38 cellular contexts compared by ENCODE assay signal in the genomic region with DNA sequence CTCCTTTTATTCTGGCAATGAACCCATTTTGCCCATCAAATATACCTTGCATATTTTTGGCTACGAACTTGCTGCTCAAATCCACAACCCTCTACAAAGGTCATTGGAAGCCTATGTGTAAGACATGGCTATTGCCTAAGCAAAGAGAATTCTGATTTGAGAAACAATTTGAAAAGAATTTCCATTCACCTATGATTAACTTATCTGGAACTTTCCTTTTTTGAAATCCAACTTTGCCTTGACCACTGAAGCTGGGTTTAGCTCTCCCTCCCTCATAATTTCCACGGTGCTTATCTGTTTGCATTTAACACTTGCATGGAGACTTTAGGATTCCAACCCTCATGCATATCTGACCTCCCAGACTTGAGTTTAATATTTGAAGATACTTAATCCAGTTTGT.
"Had no signal": no experiment of that assay in that cellular context is flagged by ENCODE, and none has a peak within 500 bp of the region (broad histone marks: within the 10 kb centered on the region; RNA-seq: fewer than 3 reads in every experiment).

No MANE protein-coding gene starts in this region.

- H3K27ac ChIP-seq: adrenal gland, ascending aorta, body of pancreas, brain microvascular endothelial cell, breast epithelium, cardiac muscle cell had no signal

- H3K4me1 ChIP-seq: adrenal gland, body of pancreas, breast epithelium had no signal

- H3K36me3 ChIP-seq: adrenal gland, ascending aorta, brain microvascular endothelial cell, breast epithelium, cardiac muscle cell had no signal

- H3K4me3 Mint-ChIP-seq: activated naive CD4-positive, alpha-beta T cell treated with anti-CD3 and anti-CD28 coated beads for 36 hours; activated naive CD4-positive, alpha-beta T cell treated with anti-CD3 and anti-CD28 coated beads, Interleukin-2, amount 10 ng/mL, durations not matched to agents 7 days and 5 days; activated naive CD4-positive, alpha-beta T cell treated with anti-CD3 and anti-CD28 coated beads, Interleukin-2, amount 50 U/mL, for 24 hours; activated naive CD8-positive, alpha-beta T cell; activated naive CD8-positive, alpha-beta T cell treated with anti-CD3 and anti-CD28 coated beads for 36 hours; activated naive CD8-positive, alpha-beta T cell treated with anti-CD3 and anti-CD28 coated beads, Interleukin-2, amount 10 ng/mL, durations not matched to agents 7 days and 5 days; activated naive CD8-positive, alpha-beta T cell treated with anti-CD3 and anti-CD28 coated beads, Interleukin-2, amount 50 U/mL, for 24 hours; activated T-cell treated with anti-CD3 and anti-CD28 coated beads, Interleukin-2, amount 50 U/mL, for 24 hours; activated T-cell treated with anti-CD3 and anti-CD28 coated beads, Interleukin-2, amount 50 U/mL, for 4 hours; activated T-cell treated with anti-CD3 and anti-CD28 coated beads, Interleukin-2, amount 50 U/mL, for 72 hours; activated T-helper 1 cell treated with anti-CD3 and anti-CD28 coated beads, Interleukin-12 subunit alpha, Interleukin-12 subunit beta, Interleukin-2, Interleukin-4 antibody, amounts not matched to agents 30 ng/mL and 10 ng/mL and 1 ng/mL, durations not matched to agents 14 hours and 24 hours and 36 hours; activated T-helper 17 cell treated with anti-CD3 and anti-CD28 coated beads, Interleukin-2, amount 50 U/mL, for 72 hours; brain; central memory CD8-positive, alpha-beta T cell had no signal

- H3K9me3 Mint-ChIP-seq: activated naive CD4-positive, alpha-beta T cell treated with anti-CD3 and anti-CD28 coated beads, Interleukin-2, amount 10 ng/mL, durations not matched to agents 7 days and 5 days; activated naive CD4-positive, alpha-beta T cell treated with anti-CD3 and anti-CD28 coated beads, Interleukin-2, amount 50 U/mL, for 24 hours; activated naive CD8-positive, alpha-beta T cell treated with anti-CD3 and anti-CD28 coated beads for 36 hours; activated T-cell treated with anti-CD3 and anti-CD28 coated beads, Interleukin-2, amount 50 U/mL, for 24 hours; activated T-helper 1 cell treated with anti-CD3 and anti-CD28 coated beads, Interleukin-12 subunit alpha, Interleukin-12 subunit beta, Interleukin-2, Interleukin-4 antibody, amounts not matched to agents 30 ng/mL and 10 ng/mL and 1 ng/mL, durations not matched to agents 14 hours and 24 hours and 36 hours; activated T-helper 17 cell treated with anti-CD3 and anti-CD28 coated beads, Interleukin-2, amount 50 U/mL, for 72 hours; activated T-helper 2 cell treated with anti-CD3 and anti-CD28 coated beads, Interferon-gamma antibody, Interleukin-2, Interleukin-4, amounts not matched to agents 10 μg/mL and 5 μg/mL and 100 μg/mL, durations not matched to agents 14 hours and 24 hours and 36 hours had no signal

- H3K4me1 Mint-ChIP-seq: activated naive CD4-positive, alpha-beta T cell treated with anti-CD3 and anti-CD28 coated beads, Interleukin-2, amount 10 ng/mL, durations not matched to agents 7 days and 5 days; activated naive CD4-positive, alpha-beta T cell treated with anti-CD3 and anti-CD28 coated beads, Interleukin-2, amount 50 U/mL, for 24 hours; activated naive CD8-positive, alpha-beta T cell treated with anti-CD3 and anti-CD28 coated beads, Interleukin-2, amount 10 ng/mL, durations not matched to agents 7 days and 5 days; activated naive CD8-positive, alpha-beta T cell treated with anti-CD3 and anti-CD28 coated beads, Interleukin-2, amount 50 U/mL, for 24 hours; activated T-helper 17 cell treated with anti-CD3 and anti-CD28 coated beads, Interleukin-2, amount 50 U/mL, for 72 hours; central memory CD8-positive, alpha-beta T cell had no signal

- H3K9me3 ChIP-seq: adrenal gland, ascending aorta, body of pancreas, breast epithelium had no signal

- H3K27ac Mint-ChIP-seq: activated naive CD4-positive, alpha-beta T cell treated with anti-CD3 and anti-CD28 coated beads for 36 hours; activated naive CD4-positive, alpha-beta T cell treated with anti-CD3 and anti-CD28 coated beads, Interleukin-2, amount 10 ng/mL, durations not matched to agents 7 days and 5 days; activated naive CD4-positive, alpha-beta T cell treated with anti-CD3 and anti-CD28 coated beads, Interleukin-2, amount 50 U/mL, for 24 hours; activated naive CD4-positive, alpha-beta T cell treated with anti-CD3 and anti-CD28 coated beads, Interleukin-2, amount 50 U/mL, for 72 hours; activated naive CD8-positive, alpha-beta T cell; activated naive CD8-positive, alpha-beta T cell treated with anti-CD3 and anti-CD28 coated beads for 36 hours; activated naive CD8-positive, alpha-beta T cell treated with anti-CD3 and anti-CD28 coated beads, Interleukin-2, amount 10 ng/mL, durations not matched to agents 7 days and 5 days; activated naive CD8-positive, alpha-beta T cell treated with anti-CD3 and anti-CD28 coated beads, Interleukin-2, amount 50 U/mL, for 24 hours; activated T-cell treated with anti-CD3 and anti-CD28 coated beads, Interleukin-2, amount 50 U/mL, for 24 hours; activated T-cell treated with anti-CD3 and anti-CD28 coated beads, Interleukin-2, amount 50 U/mL, for 72 hours; activated T-helper 1 cell treated with anti-CD3 and anti-CD28 coated beads, Interleukin-12 subunit alpha, Interleukin-12 subunit beta, Interleukin-2, Interleukin-4 antibody, amounts not matched to agents 30 ng/mL and 10 ng/mL and 1 ng/mL, durations not matched to agents 14 hours and 24 hours and 36 hours; activated T-helper 17 cell treated with anti-CD3 and anti-CD28 coated beads, Interleukin-2, amount 50 U/mL, for 72 hours; activated T-helper 2 cell treated with anti-CD3 and anti-CD28 coated beads, Interferon-gamma antibody, Interleukin-2, Interleukin-4, amounts not matched to agents 10 μg/mL and 5 μg/mL and 100 μg/mL, durations not matched to agents 14 hours and 24 hours and 36 hours; brain had no signal

- H3K27me3 ChIP-seq: adrenal gland, ascending aorta, body of pancreas, brain microvascular endothelial cell, breast epithelium, cardiac muscle cell had no signal

- H3K36me3 Mint-ChIP-seq: activated naive CD4-positive, alpha-beta T cell treated with anti-CD3 and anti-CD28 coated beads, Interleukin-2, amount 10 ng/mL, durations not matched to agents 7 days and 5 days; activated naive CD4-positive, alpha-beta T cell treated with anti-CD3 and anti-CD28 coated beads, Interleukin-2, amount 50 U/mL, for 24 hours; activated naive CD8-positive, alpha-beta T cell; activated naive CD8-positive, alpha-beta T cell treated with anti-CD3 and anti-CD28 coated beads for 36 hours; activated naive CD8-positive, alpha-beta T cell treated with anti-CD3 and anti-CD28 coated beads, Interleukin-2, amount 10 ng/mL, durations not matched to agents 7 days and 5 days; brain had no signal

- H3K4me3 ChIP-seq: adrenal gland, ascending aorta, body of pancreas, breast epithelium, cardiac muscle cell had no signal

- ATAC-seq: activated naive CD4-positive, alpha-beta T cell treated with anti-CD3 and anti-CD28 coated beads, Interleukin-2, amount 50 U/mL, for 72 hours; activated naive CD8-positive, alpha-beta T cell treated with anti-CD3 and anti-CD28 coated beads, Interleukin-2, amount 50 U/mL, for 24 hours; activated T-cell treated with anti-CD3 and anti-CD28 coated beads, Interleukin-2, amount 50 U/mL, for 4 hours; activated T-cell treated with anti-CD3 and anti-CD28 coated beads, Interleukin-2, amount 50 U/mL, for 72 hours; activated T-helper 17 cell treated with anti-CD3 and anti-CD28 coated beads, Interleukin-2, amount 50 U/mL, for 72 hours; body of pancreas had no signal

- H3K27me3 Mint-ChIP-seq: activated naive CD4-positive, alpha-beta T cell treated with anti-CD3 and anti-CD28 coated beads, Interleukin-2, amount 10 ng/mL, durations not matched to agents 7 days and 5 days; activated naive CD4-positive, alpha-beta T cell treated with anti-CD3 and anti-CD28 coated beads, Interleukin-2, amount 50 U/mL, for 24 hours; activated naive CD8-positive, alpha-beta T cell; activated naive CD8-positive, alpha-beta T cell treated with anti-CD3 and anti-CD28 coated beads for 36 hours; activated naive CD8-positive, alpha-beta T cell treated with anti-CD3 and anti-CD28 coated beads, Interleukin-2, amount 50 U/mL, for 24 hours; activated T-cell treated with anti-CD3 and anti-CD28 coated beads, Interleukin-2, amount 50 U/mL, for 24 hours; central memory CD8-positive, alpha-beta T cell had no signal

- DNase-seq: activated effector memory CD4-positive, alpha-beta T cell treated with anti-CD3 and anti-CD28 coated beads, Interleukin-2, amount 50 U/mL, for 16 hours; activated effector memory CD4-positive, alpha-beta T cell treated with Interleukin-2 at 50 U/mL for 16 hours; activated gamma-delta T cell; activated gamma-delta T cell treated with Interleukin-2 at 50 U/mL for 16 hours; activated naive CD4-positive, alpha-beta T cell; activated naive CD4-positive, alpha-beta T cell treated with anti-CD3 and anti-CD28 coated beads for 36 hours; activated naive CD4-positive, alpha-beta T cell treated with anti-CD3 and anti-CD28 coated beads, Interleukin-2, amount 10 ng/mL, durations not matched to agents 7 days and 5 days; activated naive CD4-positive, alpha-beta T cell treated with anti-CD3 and anti-CD28 coated beads, Interleukin-2, amount 50 U/mL, for 16 hours; activated naive CD4-positive, alpha-beta T cell treated with Interleukin-2 at 50 U/mL for 16 hours; activated naive CD8-positive, alpha-beta T cell treated with anti-CD3 and anti-CD28 coated beads for 36 hours; activated naive CD8-positive, alpha-beta T cell treated with anti-CD3 and anti-CD28 coated beads, Interleukin-2, amount 10 ng/mL, durations not matched to agents 7 days and 5 days; activated naive CD8-positive, alpha-beta T cell treated with anti-CD3 and anti-CD28 coated beads, Interleukin-2, amount 50 U/mL, for 24 hours; activated T-cell treated with anti-CD3 and anti-CD28 coated beads, Interleukin-2, amount 50 U/mL, for 1 hour; activated T-cell treated with anti-CD3 and anti-CD28 coated beads, Interleukin-2, amount 50 U/mL, for 24 hours; activated T-cell treated with anti-CD3 and anti-CD28 coated beads, Interleukin-2, amount 50 U/mL, for 4 hours; activated T-cell treated with anti-CD3 and anti-CD28 coated beads, Interleukin-2, amount 50 U/mL, for 48 hours; activated T-cell treated with anti-CD3 and anti-CD28 coated beads, Interleukin-2, amount 50 U/mL, for 72 hours; adrenal gland; amniotic stem cell; amygdala; anterior cingulate cortex; aorta; body of pancreas; brain microvascular endothelial cell; caudate nucleus; central memory CD4-positive, alpha-beta T cell; cerebellar nuclear complex had no signal
